Comparison of ENCODE assay signal across 9 cellular contexts in the genomic region with DNA sequence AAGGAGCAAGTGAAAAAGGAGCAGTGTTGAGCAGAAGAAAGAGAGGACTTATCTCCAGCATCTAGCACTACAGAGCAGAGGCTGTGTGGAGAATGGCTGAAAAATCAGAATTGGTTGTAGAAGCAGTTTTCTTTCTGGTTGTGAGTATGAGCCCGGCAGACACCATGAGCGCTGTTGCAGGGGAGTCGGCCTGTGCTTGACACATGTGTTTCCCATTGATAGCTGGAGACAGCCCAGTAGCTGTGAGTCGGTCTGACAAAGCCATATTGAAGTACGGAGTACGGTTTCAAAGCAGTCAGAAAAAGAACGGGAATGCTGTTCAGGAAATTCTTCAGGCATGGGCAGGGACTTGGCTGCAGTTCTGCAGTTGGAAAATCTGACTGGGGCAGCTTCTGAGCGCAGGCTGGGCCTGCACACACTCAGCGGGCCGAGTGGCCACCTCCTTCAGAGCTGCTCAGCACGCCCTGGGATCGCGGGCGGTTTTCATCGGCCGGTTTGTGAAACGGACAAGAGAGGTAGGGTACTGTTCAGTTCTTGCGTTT. TPM values are rescaled to one million over a fixed set of nuclear protein-coding genes. Genes with fewer than 3 reads are reported as not detected.
A peak's percentile ranks its signal among the peaks of the same experiment; 100 is the strongest.
DNase-seq lines count a peak whose midpoint lies in the region; ATAC-seq and TF ChIP-seq lines count a peak whose summit lies in the region.
"Had no signal": no experiment of that assay in that cellular context is flagged by ENCODE, and none has a peak within 500 bp of the region (broad histone marks: within the 10 kb centered on the region; RNA-seq: fewer than 3 reads in every experiment).

SGCD (plus strand) TSS at position 447 of the 542 bp plus-strand sequence.

- ATAC-seq in omental fat pad (ENCODE audit: low FRiP score) = peak; percentile 93
- no peak for ATAC-seq in HG03095 (IDR thresholded peaks at IDR 0.05; ENCODE audit: unreplicated experiment)

- peaks cover 15% of the 10 kb centered on the region for H3K36me3 ChIP-seq in WERI-Rb-1

- H3K27me3 ChIP-seq in WERI-Rb-1 (ENCODE audit: insufficient read depth, low read depth, severe bottlenecking) = no peaks in the 10 kb centered on the region

- H3K27ac ChIP-seq in WERI-Rb-1 = peak within 1 kb of the TSS; percentile 63

- H3K4me3 ChIP-seq in WERI-Rb-1 (ENCODE audit: low read depth, low read length) = peak within 1 kb of the TSS; percentile 71

- no peaks in the 10 kb centered on the region for H3K9me3 ChIP-seq in WERI-Rb-1 (ENCODE audit: severe bottlenecking)
- H3K9me3 ChIP-seq: Caco-2 had no signal

- TF ChIP-seq CTCF in WERI-Rb-1 (IDR thresholded peaks at IDR 0.05; ENCODE audit: low read depth, low read length) (no peak), omental fat pad (IDR thresholded peaks at IDR 0.05) (no peak)

- DNase-seq in AG08395 (ENCODE audit: low spot score) (peak; percentile 89), WERI-Rb-1 (peak; percentile 58), globus pallidus (ENCODE audit: low spot score) (peak; percentile 75), omental fat pad (ENCODE audit: low spot score) (no peak), NCI-H510A treated with DMSO at 0.1 percent for 48 hours (lab: John Stamatoyannopoulos, UW) (no peak), NCI-H2196 treated with DMSO at 0.1 percent for 48 hours (lab: John Stamatoyannopoulos, UW; ENCODE audit: unreplicated experiment) (no peak), GM19240 (ENCODE audit: insufficient read length, low spot score) (no peak)
- DNase-seq: Caco-2 had no signal

RNA-seq across cellular contexts. Expression of gene SGCD, which starts in this region (rescaled TPM):
- total RNA-seq in omental fat pad = 1 to 10 TPM; 1.1 to 8.2 (median 4.4) TPM

Comparison
In these comparisons a context has a peak if more than half of its experiments do, and no peak if none do; other contexts are left out.
1. DNase-seq: peak in AG08395 (single experiment), WERI-Rb-1 (single experiment) and globus pallidus (single experiment); none in omental fat pad (single experiment), NCI-H510A treated with DMSO at 0.1 percent for 48 hours (single experiment), NCI-H2196 treated with DMSO at 0.1 percent for 48 hours (single experiment) and GM19240 (single experiment).